ENCODE assay signal across 1 cellular context in genomic region chr2:20538308-20539132, GRCh38.
TF ChIP-seq lines count a peak whose summit lies in the region.

No MANE protein-coding gene starts in this region.

TF ChIP-seq in HepG2, 621 proteins besides CTCF, POLR2A, EP300 and RAD21 (continued from another document and continues in another):
- TF ChIP-seq PRDM15 (CRISPR knock-in tag; IDR thresholded peaks at IDR 0.05) (no peak), HMGXB3 (CRISPR knock-in tag; IDR thresholded peaks at IDR 0.05; ENCODE audit: borderline replicate concordance) (no peak; the same call in 1 of the 2 replicates), ZNF879 (CRISPR knock-in tag; IDR thresholded peaks at IDR 0.05) (no peak), IRF9 (CRISPR knock-in tag; IDR thresholded peaks at IDR 0.05; ENCODE audit: borderline replicate concordance) (peak; percentile 36; the same call in 1 of the 2 replicates), BRF2 (CRISPR knock-in tag; IDR thresholded peaks at IDR 0.05) (peak; percentile 50; the same call in 1 of the 2 replicates), ZNF709 (CRISPR knock-in tag; IDR thresholded peaks at IDR 0.05) (0 out of 2 replicates have a peak, but pooled peaks have one; percentile 76), NR2F2 (IDR thresholded peaks at IDR 0.05; ENCODE audit: borderline replicate concordance, low read depth) (peak; percentile 71; the same call in 1 of the 2 replicates), THYN1 (CRISPR knock-in tag; IDR thresholded peaks at IDR 0.05; ENCODE audit: borderline replicate concordance, low read depth) (no peak), SUZ12 (IDR thresholded peaks at IDR 0.05; ENCODE audit: low read depth, low read length) (no peak), ZNF574 (CRISPR knock-in tag; IDR thresholded peaks at IDR 0.05) (peak; percentile 62; the same call in 1 of the 2 replicates), SRY (CRISPR knock-in tag; IDR thresholded peaks at IDR 0.05) (no peak), FOXP1 (IDR thresholded peaks at IDR 0.05) (0 out of 2 replicates have a peak, but pooled peaks have one; percentile 25), FOXP1 (CRISPR knock-in tag; IDR thresholded peaks at IDR 0.05) (peak; percentile 84), SATB2 (CRISPR knock-in tag; IDR thresholded peaks at IDR 0.05) (no peak), ZNF256 (CRISPR knock-in tag; conservative IDR thresholded peaks at IDR 0.05) (no peak), EZH2 (conservative IDR thresholded peaks at IDR 0.05; ENCODE audit: low read depth, low read length) (no peak), FOXM1 (CRISPR knock-in tag; IDR thresholded peaks at IDR 0.05) (no peak), NFE2L2 (IDR thresholded peaks at IDR 0.05; ENCODE audit: low read length) (no peak), STAT6 (CRISPR knock-in tag; IDR thresholded peaks at IDR 0.05; ENCODE audit: borderline replicate concordance) (no peak; the same call in 1 of the 2 replicates), RBM22 (optimal IDR thresholded peaks at IDR 0.05; ENCODE audit: low read length) (peak; percentile 70), BORCS8-MEF2B (CRISPR knock-in tag; IDR thresholded peaks at IDR 0.05) (no peak), HINFP (CRISPR knock-in tag; IDR thresholded peaks at IDR 0.05; ENCODE audit: low read depth) (no peak), SP5 (CRISPR knock-in tag; IDR thresholded peaks at IDR 0.05; ENCODE audit: borderline replicate concordance, low read depth) (peak; percentile 88; the same call in 1 of the 2 replicates), ZNF691 (CRISPR knock-in tag; IDR thresholded peaks at IDR 0.05; ENCODE audit: borderline replicate concordance, low read depth) (peak; percentile 79; the same call in 1 of the 2 replicates), MATR3 (CRISPR knock-in tag; IDR thresholded peaks at IDR 0.05) (no peak), ZNF138 (CRISPR knock-in tag; IDR thresholded peaks at IDR 0.05; ENCODE audit: low read depth) (no peak), CREB3 (CRISPR knock-in tag; IDR thresholded peaks at IDR 0.05) (no peak), EHMT2 (IDR thresholded peaks at IDR 0.05; ENCODE audit: borderline replicate concordance, low read depth, low read length) (no peak; the same call in 1 of the 2 replicates), SIN3B (IDR thresholded peaks at IDR 0.05; ENCODE audit: low read length) (no peak), ZUFSP (CRISPR knock-in tag; IDR thresholded peaks at IDR 0.05; ENCODE audit: borderline replicate concordance) (no peak), ZNF124 (CRISPR knock-in tag; IDR thresholded peaks at IDR 0.05) (peak; percentile 36; the same call in 1 of the 2 replicates), ZSCAN12 (CRISPR knock-in tag; IDR thresholded peaks at IDR 0.05) (0 out of 2 replicates have a peak, but pooled peaks have one; percentile 70), MXI1 (IDR thresholded peaks at IDR 0.05; ENCODE audit: borderline replicate concordance, low read depth, low read length) (no peak; the same call in 2 of the 3 replicates), SSRP1 (CRISPR knock-in tag; IDR thresholded peaks at IDR 0.05) (0 out of 2 replicates have a peak, but pooled peaks have one; percentile 49), NR3C1 (CRISPR knock-in tag; IDR thresholded peaks at IDR 0.05) (0 out of 2 replicates have a peak, but pooled peaks have one; percentile 39), ZNF674 (CRISPR knock-in tag; IDR thresholded peaks at IDR 0.05; ENCODE audit: low read depth) (0 out of 2 replicates have a peak, but pooled peaks have one; percentile 13), SETDB1 (CRISPR knock-in tag; IDR thresholded peaks at IDR 0.05; ENCODE audit: borderline replicate concordance) (no peak)
